In genomic region chr4:184310881-184311709, GRCh38 we compare ENCODE assay signal across 12 cellular contexts.
A peak's percentile ranks its signal among the peaks of the same experiment; 100 is the strongest.
DNase-seq lines count a peak whose midpoint lies in the region; ATAC-seq and TF ChIP-seq lines count a peak whose summit lies in the region.
"Had no signal": no experiment of that assay in that cellular context is flagged by ENCODE, and none has a peak within 500 bp of the region (broad histone marks: within the 10 kb centered on the region; RNA-seq: fewer than 3 reads in every experiment).

No MANE protein-coding gene starts in this region.

- H3K9me3 ChIP-seq in naive thymus-derived CD4-positive, alpha-beta T cell (ENCODE audit: control insufficient read depth in 2 of 3, low read length in 3 of 3): no peaks in the 10 kb centered on the region
- H3K9me3 ChIP-seq in ovary (no peaks in the 10 kb centered on the region), endodermal cell (ENCODE audit: control insufficient read depth, low read length) (no peaks in the 10 kb centered on the region)
- H3K9me3 ChIP-seq: gastroesophageal sphincter had no signal

- H3K36me3 ChIP-seq in naive thymus-derived CD4-positive, alpha-beta T cell (ENCODE audit: control insufficient read depth in 2 of 3, insufficient read depth in 3 of 3, low read length in 3 of 3): no peaks in the 10 kb centered on the region
- H3K36me3 ChIP-seq in ovary (no peaks in the 10 kb centered on the region), endodermal cell (ENCODE audit: control insufficient read depth, insufficient read depth, low read length) (no peaks in the 10 kb centered on the region)
- H3K36me3 ChIP-seq: gastroesophageal sphincter had no signal

- DNase-seq in CD14-positive monocyte (ENCODE audit: low spot score) (no peak), HT-29 (ENCODE audit: low spot score) (peak; percentile 51), ovary (no peak), endodermal cell (no peak), globus pallidus (ENCODE audit: low spot score) (no peak)
- no peak for DNase-seq in effector memory CD8-positive, alpha-beta T cell
- DNase-seq in naive thymus-derived CD4-positive, alpha-beta T cell: no peak
- no peak for DNase-seq in stimulated activated CD4-positive, alpha-beta T cell treated with anti-CD3 and anti-CD28 coated beads, Interleukin-2, amount 100 ng/mL, for 24 hours
- DNase-seq: C1 segment of cervical spinal cord, cortex of kidney, NCI-H2107 had no signal

- intact Hi-C loops in CD14-positive monocyte (cut with micrococcal nuclease): loop anchor here in 1 of 2 donors (5.0 kb wide), 2 partner anchors 46 to 49 kb away; no protein-coding TSS in a partner anchor
- intact Hi-C loops in naive thymus-derived CD4-positive, alpha-beta T cell (cut with micrococcal nuclease): loop anchor here (1.0 to 5.0 kb wide), 5 partner anchors 47 to 227 kb away; partner anchors contain the start of gene IRF2 (in 2 of the 2)
- intact Hi-C loops in ovary (cut with DNase I): no loop called here

- H3K4me3 Mint-ChIP-seq in CD14-positive monocyte (no peak overlapping the region), endodermal cell (no peak overlapping the region)
- H3K4me3 Mint-ChIP-seq in effector memory CD8-positive, alpha-beta T cell: peak overlapping the region; percentile 4 to 17
- peak overlapping the region in 2 of 10 donors; percentile 40 to 50 for H3K4me3 Mint-ChIP-seq in naive thymus-derived CD4-positive, alpha-beta T cell

- H3K9me3 Mint-ChIP-seq in CD14-positive monocyte: peaks cover 0 to 7% (median 0%) of the 10 kb centered on the region in 7 donors
- no peaks in the 10 kb centered on the region for H3K9me3 Mint-ChIP-seq in effector memory CD8-positive, alpha-beta T cell
- peaks cover 0 to 2% (median 0%) of the 10 kb centered on the region in 11 donors for H3K9me3 Mint-ChIP-seq in naive thymus-derived CD4-positive, alpha-beta T cell
- H3K9me3 Mint-ChIP-seq in endodermal cell: no peaks in the 10 kb centered on the region

- H3K9ac ChIP-seq in endodermal cell (ENCODE audit: extremely low read depth, low read length, poor library complexity, severe bottlenecking): no peak overlapping the region

- H3K27me3 ChIP-seq in naive thymus-derived CD4-positive, alpha-beta T cell (ENCODE audit: control insufficient read depth in 2 of 2, insufficient read depth in 2 of 2, low read length in 2 of 2): no peaks in the 10 kb centered on the region
- no peaks in the 10 kb centered on the region for H3K27me3 ChIP-seq in ovary
- no peaks in the 10 kb centered on the region for H3K27me3 ChIP-seq in endodermal cell (ENCODE audit: control insufficient read depth, insufficient read depth, low read length, poor library complexity, severe bottlenecking)
- H3K27me3 ChIP-seq: gastroesophageal sphincter had no signal

- CTCF ChIA-PET in naive thymus-derived CD4-positive, alpha-beta T cell (lab: Charles Lee): interaction anchor here (1.5 kb wide), 1 partner anchor 42 kb away, joined by 3 read pairs; no protein-coding TSS in a partner anchor

- 77 to 86% (median 83%) methylated on average over 14 of the region's 14 CpGs for WGBS in ovary, 3 donors
- WGBS in endodermal cell (ENCODE audit: insufficient coverage in 1 of 2, insufficient read length in 1 of 2), 2 experiments: 91 to 95% methylated on average over 10 to 14 of the region's 14 CpGs

- POLR2A ChIA-PET in naive thymus-derived CD4-positive, alpha-beta T cell (lab: Charles Lee): interaction anchor here (0.7 kb wide), 1 partner anchor 11 kb away, joined by 4 read pairs; no protein-coding TSS in a partner anchor

- H3K27ac Mint-ChIP-seq in CD14-positive monocyte: peak overlapping the region in 6 of 7 donors; percentile 23 to 67 (median 51)
- peak overlapping the region; percentile 67 to 86 for H3K27ac Mint-ChIP-seq in effector memory CD8-positive, alpha-beta T cell
- H3K27ac Mint-ChIP-seq in naive thymus-derived CD4-positive, alpha-beta T cell: peak overlapping the region in 5 of 9 donors; percentile 29 to 77 (median 43)
- no peak overlapping the region for H3K27ac Mint-ChIP-seq in endodermal cell

- no peak for ATAC-seq in effector memory CD8-positive, alpha-beta T cell (replicated peaks)
- ATAC-seq in naive thymus-derived CD4-positive, alpha-beta T cell: no peak

- no peak overlapping the region for H3K27ac ChIP-seq in naive thymus-derived CD4-positive, alpha-beta T cell (ENCODE audit: low read depth, low read length)
- H3K27ac ChIP-seq in ovary: no peak overlapping the region
- no peak overlapping the region for H3K27ac ChIP-seq in endodermal cell (ENCODE audit: low read depth, low read length)
- H3K27ac ChIP-seq: gastroesophageal sphincter had no signal

- H3K4me1 Mint-ChIP-seq in CD14-positive monocyte (peaks cover 51% of the 10 kb centered on the region), endodermal cell (peaks cover 4% of the 10 kb centered on the region)
- peaks cover 10 to 23% of the 10 kb centered on the region in 2 donors for H3K4me1 Mint-ChIP-seq in effector memory CD8-positive, alpha-beta T cell (ENCODE audit: low read depth in 2 of 2)
- peaks cover 22 to 66% (median 29%) of the 10 kb centered on the region in 7 donors for H3K4me1 Mint-ChIP-seq in naive thymus-derived CD4-positive, alpha-beta T cell

- H3K27me3 Mint-ChIP-seq in CD14-positive monocyte (ENCODE audit: low read depth in 3 of 3) (peaks cover 0 to 2% (median 0%) of the 10 kb centered on the region in 3 donors), endodermal cell (ENCODE audit: insufficient read depth) (no peaks in the 10 kb centered on the region)
- no peaks in the 10 kb centered on the region for H3K27me3 Mint-ChIP-seq in effector memory CD8-positive, alpha-beta T cell
- H3K27me3 Mint-ChIP-seq in naive thymus-derived CD4-positive, alpha-beta T cell: no peaks in the 10 kb centered on the region

- H3K4me3 ChIP-seq in naive thymus-derived CD4-positive, alpha-beta T cell (ENCODE audit: low read length): no peak overlapping the region
- no peak overlapping the region for H3K4me3 ChIP-seq in ovary
- H3K4me3 ChIP-seq in endodermal cell (ENCODE audit: low read length): no peak overlapping the region
- H3K4me3 ChIP-seq: gastroesophageal sphincter had no signal

- H3K4me1 ChIP-seq in naive thymus-derived CD4-positive, alpha-beta T cell (ENCODE audit: control insufficient read depth in 2 of 2, insufficient read depth in 2 of 2, low read length in 2 of 2): peaks cover 6 to 15% of the 10 kb centered on the region in 2 donors
- H3K4me1 ChIP-seq in ovary (ENCODE audit: insufficient read depth) (no peaks in the 10 kb centered on the region), endodermal cell (ENCODE audit: control insufficient read depth, insufficient read depth, low read length) (no peaks in the 10 kb centered on the region)

- no peak for TF ChIP-seq CTCF in CD14-positive monocyte (IDR thresholded peaks at IDR 0.05)
- TF ChIP-seq CTCF in ovary (IDR thresholded peaks at IDR 0.05): no peak
- no peak for TF ChIP-seq CTCF in endodermal cell (conservative IDR thresholded peaks at IDR 0.05)

- no peak for TF ChIP-seq POLR2A in ovary (IDR thresholded peaks at IDR 0.05)

- no peak for TF ChIP-seq EP300 in ovary (IDR thresholded peaks at IDR 0.05)

- H3K36me3 Mint-ChIP-seq in CD14-positive monocyte: no peaks in the 10 kb centered on the region
- H3K36me3 Mint-ChIP-seq in effector memory CD8-positive, alpha-beta T cell (ENCODE audit: insufficient read depth): peaks cover 6% of the 10 kb centered on the region
- peaks cover 0 to 2% (median 0%) of the 10 kb centered on the region in 5 donors for H3K36me3 Mint-ChIP-seq in naive thymus-derived CD4-positive, alpha-beta T cell
- no peaks in the 10 kb centered on the region for H3K36me3 Mint-ChIP-seq in endodermal cell (ENCODE audit: low read depth)

Comparison
In these comparisons a context has a peak if more than half of its experiments do, and no peak if none do; other contexts are left out.
1. H3K4me3 Mint-ChIP-seq: peak in effector memory CD8-positive, alpha-beta T cell (2 of 2); none in CD14-positive monocyte (0 of 2) and endodermal cell (single experiment).
2. intact Hi-C loops: an anchor here in naive thymus-derived CD4-positive, alpha-beta T cell (1.0 to 5.0 kb wide); none called in ovary.